ENCODE assay signal across 9 cellular contexts in genomic region chr22:42922374-42923177, GRCh38.
DNase-seq lines count a peak whose midpoint lies in the region; ATAC-seq and TF ChIP-seq lines count a peak whose summit lies in the region.
"Had no signal": no experiment of that assay in that cellular context is flagged by ENCODE, and none has a peak within 500 bp of the region (broad histone marks: within the 10 kb centered on the region; RNA-seq: fewer than 3 reads in every experiment).

No MANE protein-coding gene starts in this region.

- no peak for TF ChIP-seq POLR2A in erythroblast (IDR thresholded peaks at IDR 0.05; ENCODE audit: low read length)

- no peaks in the 10 kb centered on the region for H3K27me3 Mint-ChIP-seq in CD4-positive, alpha-beta T cell

- ATAC-seq in CD4-positive, alpha-beta T cell (ENCODE audit: poor library complexity) = no peak
- ATAC-seq in HG03095 (IDR thresholded peaks at IDR 0.05; ENCODE audit: unreplicated experiment) = no peak

- peak overlapping the region; percentile 42 for H3K27ac Mint-ChIP-seq in CD4-positive, alpha-beta T cell

- peaks cover 50% of the 10 kb centered on the region for H3K4me1 Mint-ChIP-seq in CD4-positive, alpha-beta T cell (ENCODE audit: low read depth)

- H2AFZ ChIP-seq in OCI-LY3 (ENCODE audit: low read depth, low read length) (no peak overlapping the region), osteoblast (ENCODE audit: low read length) (no peak overlapping the region)

- peaks cover 19% of the 10 kb centered on the region for H3K4me1 ChIP-seq in OCI-LY3 (ENCODE audit: low read length)
- peaks cover 36% of the 10 kb centered on the region for H3K4me1 ChIP-seq in osteoblast (ENCODE audit: insufficient read depth, low read length)

- no peaks in the 10 kb centered on the region for H3K36me3 ChIP-seq in OCI-LY3 (replicated peaks; ENCODE audit: low read depth, low read length)
- H3K36me3 ChIP-seq in osteoblast (ENCODE audit: insufficient read depth, low read length) = no peaks in the 10 kb centered on the region

- H3K79me2 ChIP-seq in OCI-LY3 (ENCODE audit: low read length) (peaks cover 45% of the 10 kb centered on the region), osteoblast (ENCODE audit: insufficient read depth, low read length) (peaks cover 80% of the 10 kb centered on the region)

- H3K9ac ChIP-seq in OCI-LY3 (ENCODE audit: low read length) = 0 out of 2 replicates have a peak overlapping the region, but pooled peaks have one; percentile 13

- H4K20me1 ChIP-seq in OCI-LY3 (ENCODE audit: insufficient read depth, low read length) = no peaks in the 10 kb centered on the region
- H4K20me1 ChIP-seq in osteoblast (ENCODE audit: insufficient read depth, low read length) = peaks cover 16% of the 10 kb centered on the region

- H3K4me2 ChIP-seq in OCI-LY3 (ENCODE audit: low read length) = peak overlapping the region; percentile 57
- H3K4me2 ChIP-seq in osteoblast (ENCODE audit: insufficient read depth, low read length) = no peak overlapping the region

- H3K36me3 Mint-ChIP-seq in CD4-positive, alpha-beta T cell (ENCODE audit: low read depth) = no peaks in the 10 kb centered on the region

- DNase-seq in CD4-positive, alpha-beta T cell = no peak
- DNase-seq in erythroblast (lab: John Stamatoyannopoulos, UW) (peak; percentile 70 to 82), osteoblast (ENCODE audit: insufficient read length, low spot score, missing footprints) (peak; percentile 35), cerebellum (ENCODE audit: low spot score) (no peak), mucosa of gallbladder (ENCODE audit: low spot score) (no peak)
- DNase-seq in effector CD4-positive, alpha-beta T cell = no peak
- DNase-seq: dorsolateral prefrontal cortex had no signal

- POLR2A ChIA-PET in CD4-positive, alpha-beta T cell (lab: Charles Lee) = no interaction called here

- TF ChIP-seq CTCF in CD4-positive, alpha-beta T cell (IDR thresholded peaks at IDR 0.05) = no peak
- TF ChIP-seq CTCF in OCI-LY3 (IDR thresholded peaks at IDR 0.05; ENCODE audit: low read depth, low read length) (no peak), osteoblast (IDR thresholded peaks at IDR 0.05; ENCODE audit: extremely low read depth, low read depth, low read length) (no peak)

- no peaks in the 10 kb centered on the region for H3K27me3 ChIP-seq in CD4-positive, alpha-beta T cell (ENCODE audit: control insufficient read depth, insufficient read depth, low read length)
- no peaks in the 10 kb centered on the region for H3K27me3 ChIP-seq in OCI-LY3 (ENCODE audit: low read depth, low read length)
- H3K27me3 ChIP-seq in osteoblast (ENCODE audit: insufficient read depth, low read length) = no peaks in the 10 kb centered on the region
- H3K27me3 ChIP-seq: dorsolateral prefrontal cortex had no signal

- no peaks in the 10 kb centered on the region for H3K9me3 ChIP-seq in CD4-positive, alpha-beta T cell (ENCODE audit: control insufficient read depth, low read length)
- H3K9me3 ChIP-seq in OCI-LY3 (ENCODE audit: insufficient read depth, low read length) (no peaks in the 10 kb centered on the region), osteoblast (ENCODE audit: low read depth, low read length) (no peaks in the 10 kb centered on the region)

- 0 out of 2 replicates have a peak overlapping the region, but pooled peaks have one; percentile 3 for H3K4me3 ChIP-seq in OCI-LY3 (ENCODE audit: low read length)
- H3K4me3 ChIP-seq in osteoblast (ENCODE audit: insufficient read depth, low read length) = no peak overlapping the region
- H3K4me3 ChIP-seq: dorsolateral prefrontal cortex had no signal

- CTCF ChIA-PET in CD4-positive, alpha-beta T cell (lab: Charles Lee) = no interaction called here

- intact Hi-C loops in CD4-positive, alpha-beta T cell (cut with DNase I, micrococcal nuclease) = no loop called here

- H3K4me3 Mint-ChIP-seq in CD4-positive, alpha-beta T cell = no peak overlapping the region

- no peaks in the 10 kb centered on the region for H3K9me3 Mint-ChIP-seq in CD4-positive, alpha-beta T cell

- no peak overlapping the region for H3K27ac ChIP-seq in CD4-positive, alpha-beta T cell (ENCODE audit: low read depth, low read length)
- 0 out of 2 replicates have a peak overlapping the region, but pooled peaks have one; percentile 14 for H3K27ac ChIP-seq in OCI-LY3 (ENCODE audit: low read length)
- peak overlapping the region; percentile 82 for H3K27ac ChIP-seq in osteoblast (ENCODE audit: low read depth, low read length)

Comparison
In these comparisons a context has a peak if more than half of its experiments do, and no peak if none do; other contexts are left out.
1. DNase-seq: peak in erythroblast (2 of 2) and osteoblast (single experiment); none in CD4-positive, alpha-beta T cell (0 of 10), cerebellum (single experiment), effector CD4-positive, alpha-beta T cell (single experiment) and mucosa of gallbladder (single experiment).